In the genomic region with DNA sequence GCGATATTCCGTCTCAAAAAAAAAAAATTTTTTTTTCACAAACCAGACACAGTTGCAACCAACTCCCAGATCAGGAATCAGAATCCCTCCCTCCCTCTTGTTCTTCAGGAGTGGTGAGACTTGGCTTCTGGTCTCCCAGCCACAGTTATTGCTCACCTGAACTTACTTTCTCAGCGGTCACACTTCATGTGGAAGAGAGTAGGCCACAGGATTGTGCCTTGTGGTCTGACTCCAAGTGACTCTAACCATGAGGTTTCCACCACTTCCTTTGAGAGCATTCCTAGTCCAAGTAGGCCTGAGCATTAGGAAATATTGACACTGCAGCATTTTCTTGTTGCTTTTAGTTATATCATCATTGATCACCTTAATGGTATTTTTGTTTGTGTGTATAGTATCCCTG, we compare ENCODE assay signal across 16 cellular contexts. TPM values are rescaled to one million over a fixed set of nuclear protein-coding genes. Genes with fewer than 3 reads are reported as not detected.
DNase-seq lines count a peak whose midpoint lies in the region; ATAC-seq, FAIRE-seq and TF ChIP-seq lines count a peak whose summit lies in the region.
"Had no signal": no experiment of that assay in that cellular context is flagged by ENCODE, and none has a peak within 500 bp of the region (broad histone marks: within the 10 kb centered on the region; RNA-seq: fewer than 3 reads in every experiment).

No MANE protein-coding gene starts in this region.

- peak; percentile 37 for DNase-seq in H54 (ENCODE audit: insufficient read length, low spot score)
- peak; percentile 28 for DNase-seq in SK-MEL-5 (ENCODE audit: low read depth, low spot score)
- peak; percentile 60 to 64 for DNase-seq in foreskin keratinocyte
- peak; percentile 73 for DNase-seq in urothelium cell line (ENCODE audit: low spot score)
- no peak for DNase-seq in hippocampal formation (lab: John Stamatoyannopoulos, UW)
- DNase-seq in HPDE6-E6E7 (ENCODE audit: extremely low spot score) = no peak
- no peak for DNase-seq in progenitor cell of endocrine pancreas (ENCODE audit: low spot score, unreplicated experiment)
- DNase-seq: activated CD8-positive, alpha-beta memory T cell treated with anti-CD3 and anti-CD28 coated beads for 24 hours; activated effector memory CD4-positive, alpha-beta T cell treated with Interleukin-2 at 50 U/mL for 16 hours; COR-L47; effector memory CD8-positive, alpha-beta T cell; NCI-H1436; NCI-H345; posterior cingulate gyrus; WERI-Rb-1 had no signal

- no peaks in the 10 kb centered on the region for H3K9me3 Mint-ChIP-seq in progenitor cell of endocrine pancreas (ENCODE audit: low read depth)
- H3K9me3 Mint-ChIP-seq: effector memory CD8-positive, alpha-beta T cell had no signal

- TF ChIP-seq CTCF in foreskin keratinocyte (conservative IDR thresholded peaks at IDR 0.05) = no peak
- TF ChIP-seq CTCF in progenitor cell of endocrine pancreas (IDR thresholded peaks at IDR 0.05; ENCODE audit: unreplicated experiment) = no peak

- peak; percentile 53 for ATAC-seq in foreskin keratinocyte
- ATAC-seq: effector memory CD8-positive, alpha-beta T cell had no signal

- H3K27me3 Mint-ChIP-seq in progenitor cell of endocrine pancreas = no peaks in the 10 kb centered on the region
- H3K27me3 Mint-ChIP-seq: brain; effector memory CD8-positive, alpha-beta T cell had no signal

- H3K27ac ChIP-seq in foreskin keratinocyte = no peak overlapping the region
- H3K27ac ChIP-seq: WERI-Rb-1 had no signal

- H3K4me3 Mint-ChIP-seq in progenitor cell of endocrine pancreas (ENCODE audit: low read depth) = no peak overlapping the region
- H3K4me3 Mint-ChIP-seq: brain; effector memory CD8-positive, alpha-beta T cell had no signal

- no peak overlapping the region for H3K27ac Mint-ChIP-seq in progenitor cell of endocrine pancreas
- H3K27ac Mint-ChIP-seq: brain had no signal

- in situ Hi-C loops in SK-MEL-5 (cut with HindIII; ENCODE audit: low pct_unique_long_range_greater_than_20kb, low sequenced_read_pairs) = no loop called here

- peak; percentile 90 for FAIRE-seq in H54 (lab: Jason Lieb, UNC)
- no peak for FAIRE-seq in urothelium cell line (lab: Jason Lieb, UNC)

- H3K36me3 Mint-ChIP-seq in progenitor cell of endocrine pancreas (ENCODE audit: insufficient read depth) = peaks cover 29% of the 10 kb centered on the region

- H3K27me3 ChIP-seq in foreskin keratinocyte = no peaks in the 10 kb centered on the region

- peaks cover 40% of the 10 kb centered on the region for H3K4me1 Mint-ChIP-seq in progenitor cell of endocrine pancreas (ENCODE audit: low read depth)

- H3K4me1 ChIP-seq in foreskin keratinocyte = no peaks in the 10 kb centered on the region

- TF ChIP-seq POLR2A in H54 (IDR thresholded peaks at IDR 0.05; ENCODE audit: low read depth, low read length) = no peak

RNA-seq across cellular contexts. Expression of a gene that starts 12.1 kb away (rescaled TPM):
- total RNA-seq in SK-MEL-5 (2014; rRNA removed; shearing (Covaris generic)) = 50.8 and 57.5 TPM in 2 replicates
- 49.2 and 68.3 TPM in 2 replicates for polyA plus RNA-seq in SK-MEL-5 (2015; cell fraction: cytosol; rRNA removed)
- 181 and 223 TPM in 2 replicates for polyA plus RNA-seq in SK-MEL-5 (2015; cell fraction: nucleus; rRNA removed)
- total RNA-seq in foreskin keratinocyte (44.8 and 46.5 TPM in 2 replicates), progenitor cell of endocrine pancreas (99.5 and 108 TPM in 2 replicates)
- polyA plus RNA-seq in foreskin keratinocyte = 14.5 and 16.5 TPM in 2 replicates

Comparison
In these comparisons a context has a peak if more than half of its experiments do, and no peak if none do; other contexts are left out.
1. DNase-seq: peak in H54 (single experiment), SK-MEL-5 (single experiment), foreskin keratinocyte (2 of 2) and urothelium cell line (single experiment); none in hippocampal formation (0 of 2), HPDE6-E6E7 (single experiment) and progenitor cell of endocrine pancreas (single experiment).